Comparison of ENCODE assay signal across 11 cellular contexts in the genomic region with DNA sequence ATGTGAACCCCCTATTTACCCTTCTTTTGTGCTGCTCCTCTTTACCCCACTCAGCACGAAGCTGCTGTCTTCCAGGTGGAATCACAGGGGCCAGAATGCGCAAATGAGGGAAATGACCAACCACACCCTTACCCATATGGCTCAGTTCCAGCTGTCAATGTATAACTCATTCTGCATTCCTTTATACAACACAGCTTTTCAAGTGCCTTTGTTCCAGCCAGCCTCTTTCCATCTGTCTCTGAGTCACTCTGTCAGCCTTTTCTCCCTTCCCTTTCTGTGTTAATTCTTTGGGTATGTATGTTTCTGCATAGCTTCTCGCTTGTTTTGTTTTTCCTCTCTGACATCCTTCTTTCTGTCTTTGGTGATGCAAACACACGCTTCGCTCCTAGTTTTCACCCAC. TPM values are rescaled to one million over a fixed set of nuclear protein-coding genes. Genes with fewer than 3 reads are reported as not detected.
A peak's percentile ranks its signal among the peaks of the same experiment; 100 is the strongest.
DNase-seq lines count a peak whose midpoint lies in the region; ATAC-seq and TF ChIP-seq lines count a peak whose summit lies in the region.
"Had no signal": no experiment of that assay in that cellular context is flagged by ENCODE, and none has a peak within 500 bp of the region (broad histone marks: within the 10 kb centered on the region; RNA-seq: fewer than 3 reads in every experiment).

No MANE protein-coding gene starts in this region.

- no peaks in the 10 kb centered on the region for H3K27me3 ChIP-seq in neural progenitor cell

- H3K27me3 Mint-ChIP-seq in neural progenitor cell (ENCODE audit: insufficient read depth, low read depth) (no peaks in the 10 kb centered on the region), osteocyte (ENCODE audit: unreplicated experiment) (no peaks in the 10 kb centered on the region)
- H3K27me3 Mint-ChIP-seq: activated T-helper 17 cell treated with anti-CD3 and anti-CD28 coated beads, Interleukin-2, amount 50 U/mL, for 72 hours had no signal

- H2AFZ ChIP-seq in neural progenitor cell (replicated peaks) = no peak overlapping the region

- peak; percentile 73 for DNase-seq in Daoy (ENCODE audit: low read depth)
- DNase-seq in NCI-H524 treated with DMSO at 0.1 percent for 48 hours (lab: John Stamatoyannopoulos, UW) = peak; percentile 14
- peak; percentile 87 for DNase-seq in epithelial cell of esophagus (ENCODE audit: low read depth)
- peak; percentile 6 for DNase-seq in neural progenitor cell (ENCODE audit: low spot score)
- no peak for DNase-seq in CD1c-positive myeloid dendritic cell (ENCODE audit: extremely low spot score)
- DNase-seq in hippocampal formation (lab: John Stamatoyannopoulos, UW) = no peak
- DNase-seq in osteocyte (ENCODE audit: extremely low spot score, unreplicated experiment) = no peak
- DNase-seq: T-helper 9 cell had no signal

- TF ChIP-seq CTCF in epithelial cell of esophagus (IDR thresholded peaks at IDR 0.05; ENCODE audit: insufficient read depth, low read depth, low read length, missing control alignments) (no peak), neural progenitor cell (IDR thresholded peaks at IDR 0.05) (no peak), osteocyte (IDR thresholded peaks at IDR 0.05) (no peak)

- no peak overlapping the region for H3K4me3 ChIP-seq in epithelial cell of esophagus (ENCODE audit: low read length)
- no peak overlapping the region for H3K4me3 ChIP-seq in neural progenitor cell

- peaks cover 16% of the 10 kb centered on the region for H3K4me1 Mint-ChIP-seq in neural progenitor cell
- H3K4me1 Mint-ChIP-seq in osteocyte (ENCODE audit: unreplicated experiment) = peaks cover 11% of the 10 kb centered on the region

- peaks cover 2% of the 10 kb centered on the region for H3K9me3 Mint-ChIP-seq in neural progenitor cell
- H3K9me3 Mint-ChIP-seq in osteocyte (ENCODE audit: unreplicated experiment) = peaks cover 15% of the 10 kb centered on the region
- H3K9me3 Mint-ChIP-seq: activated T-helper 17 cell treated with anti-CD3 and anti-CD28 coated beads, Interleukin-2, amount 50 U/mL, for 72 hours had no signal

- H3K27ac ChIP-seq in neural progenitor cell = no peak overlapping the region

- no peaks in the 10 kb centered on the region for H3F3A ChIP-seq in neural progenitor cell (ENCODE audit: low read depth)

- no peaks in the 10 kb centered on the region for H3K36me3 ChIP-seq in neural progenitor cell

- no peaks in the 10 kb centered on the region for H3K9me3 ChIP-seq in neural progenitor cell (ENCODE audit: low read depth)

- H3K4me1 ChIP-seq in neural progenitor cell = no peaks in the 10 kb centered on the region

- ATAC-seq in GM21619 (IDR thresholded peaks at IDR 0.05; ENCODE audit: unreplicated experiment) = no peak
- ATAC-seq: activated T-helper 17 cell treated with anti-CD3 and anti-CD28 coated beads, Interleukin-2, amount 50 U/mL, for 72 hours had no signal

- no peaks in the 10 kb centered on the region for H3K79me2 ChIP-seq in neural progenitor cell (ENCODE audit: low read depth)

- no peak overlapping the region for H3K4me2 ChIP-seq in neural progenitor cell

- H3K4me3 Mint-ChIP-seq in neural progenitor cell (no peak overlapping the region), osteocyte (ENCODE audit: unreplicated experiment) (no peak overlapping the region)
- H3K4me3 Mint-ChIP-seq: activated T-helper 17 cell treated with anti-CD3 and anti-CD28 coated beads, Interleukin-2, amount 50 U/mL, for 72 hours had no signal

- H4K20me1 ChIP-seq in neural progenitor cell (ENCODE audit: low read depth) = no peaks in the 10 kb centered on the region

- H3K27ac Mint-ChIP-seq in neural progenitor cell = no peak overlapping the region
- no peak overlapping the region for H3K27ac Mint-ChIP-seq in osteocyte (ENCODE audit: unreplicated experiment)
- H3K27ac Mint-ChIP-seq: activated T-helper 17 cell treated with anti-CD3 and anti-CD28 coated beads, Interleukin-2, amount 50 U/mL, for 72 hours had no signal

- H3K36me3 Mint-ChIP-seq in neural progenitor cell = no peaks in the 10 kb centered on the region
- H3K36me3 Mint-ChIP-seq in osteocyte (ENCODE audit: unreplicated experiment) = no peaks in the 10 kb centered on the region

- no peak overlapping the region for H3K9ac ChIP-seq in neural progenitor cell

RNA-seq across cellular contexts. Expression of gene RS1, which starts 54.6 kb away (rescaled TPM):
- total RNA-seq in Daoy (2014; rRNA removed; shearing (Covaris generic)) = not detected in 2 replicates
- total RNA-seq in neural progenitor cell (ENCODE audit: low replicate concordance) = not detected in 2 replicates
- total RNA-seq in osteocyte = not detected in 2 replicates
- total RNA-seq: activated T-helper 17 cell treated with anti-CD3 and anti-CD28 coated beads, Interleukin-2, amount 50 U/mL, for 72 hours; NCI-H460 had no signal

Comparison
In these comparisons a context has a peak if more than half of its experiments do, and no peak if none do; other contexts are left out.
1. DNase-seq: peak in Daoy (single experiment), NCI-H524 treated with DMSO at 0.1 percent for 48 hours (single experiment), epithelial cell of esophagus (single experiment) and neural progenitor cell (single experiment); none in CD1c-positive myeloid dendritic cell (single experiment), hippocampal formation (0 of 2) and osteocyte (single experiment).